12 cellular contexts compared by ENCODE assay signal in genomic region chr2:27308359-27308875, GRCh38. TPM values are rescaled to one million over a fixed set of nuclear protein-coding genes. Genes with fewer than 3 reads are reported as not detected.
DNase-seq lines count a peak whose midpoint lies in the region; ATAC-seq and TF ChIP-seq lines count a peak whose summit lies in the region.
"Had no signal": no experiment of that assay in that cellular context is flagged by ENCODE, and none has a peak within 500 bp of the region (broad histone marks: within the 10 kb centered on the region; RNA-seq: fewer than 3 reads in every experiment).

TSS of gene UCN (minus strand) at chr2:27308445. CDS start at chr2:27307895, 550 bp downstream.

- ATAC-seq in aorta (ENCODE audit: low FRiP score) = no peak
- ATAC-seq in HG03378 (IDR thresholded peaks at IDR 0.05; ENCODE audit: unreplicated experiment) = no peak
- ATAC-seq in GM21723 (IDR thresholded peaks at IDR 0.05; ENCODE audit: unreplicated experiment) = no peak

- 5 to 9% methylated on average over 24 of the region's 24 CpGs for WGBS in aorta, 2 donors

- H3K36me3 ChIP-seq in aorta (ENCODE audit: control insufficient read depth in 1 of 2, insufficient read depth in 2 of 2, low read length in 1 of 2) = no peaks in the 10 kb centered on the region
- H3K36me3 ChIP-seq in CD4-positive, alpha-beta memory T cell (ENCODE audit: insufficient read depth, low read length) = no peaks in the 10 kb centered on the region

- peak within 1 kb of the TSS in 1 of 8 donors; percentile 17 for H3K4me3 Mint-ChIP-seq in CD4-positive, alpha-beta memory T cell

- peak; percentile 13 for DNase-seq in stimulated activated CD4-positive, alpha-beta T cell treated with anti-CD3 and anti-CD28 coated beads, Interleukin-15, amount 100 ng/mL, for 24 hours
- DNase-seq in stimulated activated CD4-positive, alpha-beta T cell treated with anti-CD3 and anti-CD28 coated beads, Interleukin-12 subunit alpha, Interleukin-12 subunit beta, amount 100 ng/mL, for 4 hours = no peak
- DNase-seq in choroid plexus epithelial cell (ENCODE audit: low read depth) = peak; percentile 60
- peak; percentile 93 for DNase-seq in left kidney (ENCODE audit: low read depth, low spot score)
- DNase-seq in aorta = peak; percentile 66 to 87
- DNase-seq in CD4-positive, alpha-beta memory T cell = no peak
- DNase-seq: cerebellar nuclear complex, DMS79 treated with DMSO at 0.1 percent for 48 hours, Kasumi-1, naive B cell had no signal

- POLR2A ChIA-PET in CD4-positive, alpha-beta memory T cell (lab: Charles Lee; ENCODE audit: partially characterized antibody) = no interaction called here

- no peak within 1 kb of the TSS for H3K4me3 ChIP-seq in choroid plexus epithelial cell (ENCODE audit: low read depth, low read length)
- H3K4me3 ChIP-seq in aorta (ENCODE audit: low read length in 2 of 2) = no peak within 1 kb of the TSS
- H3K4me3 ChIP-seq in CD4-positive, alpha-beta memory T cell (ENCODE audit: low read length in 2 of 2) = no peak within 1 kb of the TSS

- H3K27me3 ChIP-seq in aorta (ENCODE audit: control insufficient read depth in 1 of 2, insufficient read depth in 2 of 2, low read length in 1 of 2) = no peaks in the 10 kb centered on the region
- peaks cover 13% of the 10 kb centered on the region for H3K27me3 ChIP-seq in CD4-positive, alpha-beta memory T cell (ENCODE audit: insufficient read depth, low read length)

- CTCF ChIA-PET in CD4-positive, alpha-beta memory T cell (lab: Charles Lee; ENCODE audit: partially characterized antibody) = no interaction called here

- TF ChIP-seq CTCF in choroid plexus epithelial cell (conservative IDR thresholded peaks at IDR 0.05; ENCODE audit: low read depth, low read length) = no peak

- no peaks in the 10 kb centered on the region for H3K9me3 Mint-ChIP-seq in CD4-positive, alpha-beta memory T cell
- H3K9me3 Mint-ChIP-seq: naive B cell had no signal

- H3K9me3 ChIP-seq in aorta (ENCODE audit: control insufficient read depth, low read length) = no peaks in the 10 kb centered on the region
- no peaks in the 10 kb centered on the region for H3K9me3 ChIP-seq in CD4-positive, alpha-beta memory T cell (ENCODE audit: control insufficient read depth in 1 of 2, low read length in 2 of 2)

- peaks cover 10 to 16% of the 10 kb centered on the region in 2 donors for H3K27me3 Mint-ChIP-seq in CD4-positive, alpha-beta memory T cell

- H3K4me1 Mint-ChIP-seq in CD4-positive, alpha-beta memory T cell = peaks cover 1 to 8% (median 4%) of the 10 kb centered on the region in 4 donors

- H3K36me3 Mint-ChIP-seq in CD4-positive, alpha-beta memory T cell = peaks cover 17 to 24% of the 10 kb centered on the region in 2 donors

- no peak within 1 kb of the TSS for H3K27ac ChIP-seq in aorta (ENCODE audit: low read depth in 1 of 2, low read length in 2 of 2)
- no peak within 1 kb of the TSS for H3K27ac ChIP-seq in CD4-positive, alpha-beta memory T cell (ENCODE audit: low read depth, low read length)

- no peak within 1 kb of the TSS for H3K27ac Mint-ChIP-seq in CD4-positive, alpha-beta memory T cell

- intact Hi-C loops in aorta (cut with DNase I) = no loop called here
- intact Hi-C loops in CD4-positive, alpha-beta memory T cell (cut with micrococcal nuclease) = no loop called here

- H3K4me1 ChIP-seq in aorta (ENCODE audit: control insufficient read depth in 1 of 2, insufficient read depth in 2 of 2, low read length in 2 of 2) = no peaks in the 10 kb centered on the region
- peaks cover 15% of the 10 kb centered on the region for H3K4me1 ChIP-seq in CD4-positive, alpha-beta memory T cell (ENCODE audit: insufficient read depth, low read length)

RNA-seq across cellular contexts. Expression of gene UCN, which starts in this region (rescaled TPM):
- total RNA-seq in aorta = 1 to 10 TPM; 1.2 to 2.2 TPM
- polyA plus RNA-seq in aorta = 1 to 10 TPM in 1 of 2 donors, not detected in 1; 1.3 TPM
- total RNA-seq in CD4-positive, alpha-beta memory T cell = 1 to 10 TPM; 5.1 to 5.4 TPM
- polyA plus RNA-seq in CD4-positive, alpha-beta memory T cell = under 1 TPM in 1 of 2 donors, not detected in 1; 0.84 TPM

Comparison
In these comparisons a context has a peak if more than half of its experiments do, and no peak if none do; other contexts are left out.
1. DNase-seq: peak in stimulated activated CD4-positive, alpha-beta T cell treated with anti-CD3 and anti-CD28 coated beads, Interleukin-15, amount 100 ng/mL, for 24 hours (single experiment), choroid plexus epithelial cell (single experiment), left kidney (single experiment) and aorta (2 of 2); none in stimulated activated CD4-positive, alpha-beta T cell treated with anti-CD3 and anti-CD28 coated beads, Interleukin-12 subunit alpha, Interleukin-12 subunit beta, amount 100 ng/mL, for 4 hours (single experiment) and CD4-positive, alpha-beta memory T cell (0 of 5).